17 cellular contexts compared by ENCODE assay signal in genomic region chr3:39506863-39507262, GRCh38. TPM values are rescaled to one million over a fixed set of nuclear protein-coding genes. Genes with fewer than 3 reads are reported as not detected.
A peak's percentile ranks its signal among the peaks of the same experiment; 100 is the strongest.
DNase-seq lines count a peak whose midpoint lies in the region; ATAC-seq, FAIRE-seq and TF ChIP-seq lines count a peak whose summit lies in the region.
"Had no signal": no experiment of that assay in that cellular context is flagged by ENCODE, and none has a peak within 500 bp of the region (broad histone marks: within the 10 kb centered on the region; RNA-seq: fewer than 3 reads in every experiment).

No MANE protein-coding gene starts in this region.

- no peaks in the 10 kb centered on the region for H3K9me1 ChIP-seq in endothelial cell of umbilical vein (replicated peaks; ENCODE audit: control insufficient read depth, extremely low read depth, insufficient read depth, low read length)

- POLR2A ChIA-PET in endothelial cell of umbilical vein (lab: Charles Lee): no interaction called here

- H3K79me2 ChIP-seq in endothelial cell of umbilical vein (ENCODE audit: control insufficient read depth, insufficient read depth, low read length): no peaks in the 10 kb centered on the region

- H3K27me3 ChIP-seq in endothelial cell of umbilical vein (ENCODE audit: control insufficient read depth in 2 of 2, insufficient read depth in 2 of 2, low read length in 2 of 2): peaks cover 0 to 3% of the 10 kb centered on the region in 2 experiments

- H3K4me1 Mint-ChIP-seq in osteocyte (ENCODE audit: unreplicated experiment): no peaks in the 10 kb centered on the region

- TF ChIP-seq POLR2A in endothelial cell of umbilical vein (IDR thresholded peaks at IDR 0.05; ENCODE audit: low read depth, low read length): no peak

- no peaks in the 10 kb centered on the region for H3K9me3 Mint-ChIP-seq in osteocyte (ENCODE audit: unreplicated experiment)

- no peak overlapping the region for H3K4me2 ChIP-seq in endothelial cell of umbilical vein (ENCODE audit: insufficient read depth, low read length)
- H3K4me2 ChIP-seq: PC-9 had no signal

- TSS peak; percentile 41 for BruUV-seq in endothelial cell of umbilical vein (replicated peaks; lab: Mats Ljungman, UMichigan)

- peaks cover 5% of the 10 kb centered on the region for H3K27me3 Mint-ChIP-seq in osteocyte (ENCODE audit: unreplicated experiment)

- FAIRE-seq in endothelial cell of umbilical vein (lab: Jason Lieb, UNC): no peak
- FAIRE-seq: GM12892 had no signal

- H3K36me3 ChIP-seq in endothelial cell of umbilical vein (ENCODE audit: control insufficient read depth in 2 of 2, extremely low read depth in 1 of 2, insufficient read depth in 2 of 2, low read length in 2 of 2): no peaks in the 10 kb centered on the region

- peak; percentile 8 for DNase-seq in A172 (ENCODE audit: low spot score)
- DNase-seq in Kasumi-1 (lab: John Stamatoyannopoulos, UW): peak; percentile 4 to 12
- peak; percentile 8 for DNase-seq in SKM-1 (lab: John Stamatoyannopoulos, UW; ENCODE audit: unreplicated experiment)
- no peak for DNase-seq in endothelial cell of umbilical vein (ENCODE audit: low read depth, low spot score)
- no peak for DNase-seq in osteocyte (ENCODE audit: extremely low spot score, unreplicated experiment)
- DNase-seq: Caco-2; CD4-positive, CD25-positive, alpha-beta regulatory T cell; DMS153; NCI-H1436; NCI-H2029; NCI-H510A; NCI-H774; PC-9 had no signal

- H4K20me1 ChIP-seq in endothelial cell of umbilical vein (replicated peaks; ENCODE audit: control insufficient read depth, extremely low read depth, insufficient read depth, low read length): no peaks in the 10 kb centered on the region

- H3K9me3 ChIP-seq in endothelial cell of umbilical vein (replicated peaks; ENCODE audit: control insufficient read depth, insufficient read depth, low read length): no peaks in the 10 kb centered on the region
- H3K9me3 ChIP-seq: Caco-2 had no signal

- H3K36me3 Mint-ChIP-seq in osteocyte (ENCODE audit: unreplicated experiment): no peaks in the 10 kb centered on the region
- H3K36me3 Mint-ChIP-seq: CD4-positive, CD25-positive, alpha-beta regulatory T cell had no signal

- no peak overlapping the region for H3K4me3 ChIP-seq in endothelial cell of umbilical vein (replicated peaks in 1 of 3; ENCODE audit: insufficient read depth in 1 of 3, low read depth in 1 of 3, low read length in 3 of 3)
- H3K4me3 ChIP-seq: PC-9, SK-N-MC had no signal

- H3K4me1 ChIP-seq in endothelial cell of umbilical vein (ENCODE audit: control insufficient read depth, extremely low read depth, insufficient read depth, low read length): peaks cover 15% of the 10 kb centered on the region
- H3K4me1 ChIP-seq: Caco-2 had no signal

- H3K4me3 Mint-ChIP-seq in osteocyte (ENCODE audit: unreplicated experiment): no peak overlapping the region
- H3K4me3 Mint-ChIP-seq: CD4-positive, CD25-positive, alpha-beta regulatory T cell had no signal

- peak overlapping the region; percentile 44 for H3K27ac ChIP-seq in endothelial cell of umbilical vein (ENCODE audit: insufficient read depth, low read depth, low read length)
- H3K27ac ChIP-seq: PC-9, SK-N-MC had no signal

- TF ChIP-seq CTCF in endothelial cell of umbilical vein (IDR thresholded peaks at IDR 0.05; ENCODE audit: extremely low read depth in 1 of 2, insufficient read depth in 1 of 2, low read depth in 1 of 2, low read length in 2 of 2) (no peak), osteocyte (IDR thresholded peaks at IDR 0.05) (no peak)

- ATAC-seq in HG03439 (IDR thresholded peaks at IDR 0.05; ENCODE audit: unreplicated experiment): no peak
- no peak for ATAC-seq in HG03139 (IDR thresholded peaks at IDR 0.05; ENCODE audit: unreplicated experiment)

- dilution Hi-C loops in endothelial cell of umbilical vein (cut with MboI; ENCODE audit: extremely low pct_ligation_motif_present, low sequenced_read_pairs): no loop called here

- CTCF ChIA-PET in endothelial cell of umbilical vein (lab: Charles Lee): interaction anchor here (0.9 to 1.2 kb wide), 3 partner anchors 8 to 59 kb away, joined by 3 to 7 read pairs (median 6); no protein-coding TSS in a partner anchor

- no peak overlapping the region for H3K9ac ChIP-seq in endothelial cell of umbilical vein (replicated peaks; ENCODE audit: extremely low read depth, insufficient read depth, low read length)

- no peak overlapping the region for H3K27ac Mint-ChIP-seq in osteocyte (ENCODE audit: unreplicated experiment)
- H3K27ac Mint-ChIP-seq: CD4-positive, CD25-positive, alpha-beta regulatory T cell had no signal

- intact Hi-C loops in endothelial cell of umbilical vein (cut with micrococcal nuclease): no loop called here

- no peak overlapping the region for H2AFZ ChIP-seq in endothelial cell of umbilical vein (ENCODE audit: low read depth, low read length)
- H2AFZ ChIP-seq: PC-9 had no signal

TF ChIP-seq in endothelial cell of umbilical vein, 7 proteins besides CTCF, POLR2A, EP300 and RAD21:
- TF ChIP-seq JUN (IDR thresholded peaks at IDR 0.05; ENCODE audit: borderline replicate concordance, insufficient read depth, insufficient read length, low read depth) (no peak), EZH2 (IDR thresholded peaks at IDR 0.05; ENCODE audit: borderline replicate concordance, low read depth, low read length, severe bottlenecking) (no peak), GATA2 (IDR thresholded peaks at IDR 0.05; ENCODE audit: insufficient read depth, insufficient read length, low read depth, low read length) (no peak), FOS (IDR thresholded peaks at IDR 0.05; ENCODE audit: borderline replicate concordance, insufficient read depth, low read length) (no peak), POLR2AphosphoS5 (IDR thresholded peaks at IDR 0.05; ENCODE audit: insufficient read depth, low read depth, low read length) (no peak), MYC (IDR thresholded peaks at IDR 0.05; ENCODE audit: low read depth, low read length) (no peak)
- TF ChIP-seq, protein P1, sequence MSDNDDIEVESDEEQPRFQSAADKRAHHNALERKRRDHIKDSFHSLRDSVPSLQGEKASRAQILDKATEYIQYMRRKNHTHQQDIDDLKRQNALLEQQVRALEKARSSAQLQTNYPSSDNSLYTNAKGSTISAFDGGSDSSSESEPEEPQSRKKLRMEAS (IDR thresholded peaks at IDR 0.05; ENCODE audit: insufficient read depth, insufficient read length): no peak
TF ChIP-seq in endothelial cell of umbilical vein: peak in this region for 0.

RNA-seq across cellular contexts. Expression of gene MOBP, which starts 39.4 kb away (rescaled TPM):
- total RNA-seq in A172 (2014; rRNA removed; shearing (Covaris generic)): not detected in 2 replicates
- total RNA-seq in endothelial cell of umbilical vein (0.44 and 2.0 TPM in 2 replicates), osteocyte (not detected in 2 replicates)
- 1.6 and 2.3 TPM in 2 replicates for polyA plus RNA-seq in endothelial cell of umbilical vein
- 0.68 and 1.2 TPM in 2 replicates for polyA plus RNA-seq in endothelial cell of umbilical vein (2011; cell fraction: cytosol; rRNA removed)
- 5.9 and 8.0 TPM in 2 replicates for polyA plus RNA-seq in endothelial cell of umbilical vein (2011; cell fraction: nucleus; rRNA removed)
- polyA plus RNA-seq in endothelial cell of umbilical vein (2012): 2.2 and 3.1 TPM in 2 replicates
- polyA minus RNA-seq in endothelial cell of umbilical vein: 2.9 and 4.8 TPM in 2 replicates
- polyA minus RNA-seq in endothelial cell of umbilical vein (2011; cell fraction: cytosol; rRNA and poly(A)+ RNA removed): not detected
- 6.3 and 11.6 TPM in 2 replicates for polyA minus RNA-seq in endothelial cell of umbilical vein (2011; cell fraction: nucleus; rRNA and poly(A)+ RNA removed)
- total RNA-seq: CD4-positive, CD25-positive, alpha-beta regulatory T cell; PC-9 had no signal
- polyA plus RNA-seq: CD4-positive, CD25-positive, alpha-beta regulatory T cell had no signal

Comparison
In these comparisons a context has a peak if more than half of its experiments do, and no peak if none do; other contexts are left out.
1. DNase-seq: peak in A172 (single experiment), Kasumi-1 (2 of 2) and SKM-1 (single experiment); none in endothelial cell of umbilical vein (single experiment) and osteocyte (single experiment).